20 cellular contexts compared by ENCODE assay signal in genomic region chr14:81521356-81521755, GRCh38. TPM values are rescaled to one million over a fixed set of nuclear protein-coding genes. Genes with fewer than 3 reads are reported as not detected.
A peak's percentile ranks its signal among the peaks of the same experiment; 100 is the strongest.
DNase-seq lines count a peak whose midpoint lies in the region; ATAC-seq and TF ChIP-seq lines count a peak whose summit lies in the region.
"Had no signal": no experiment of that assay in that cellular context is flagged by ENCODE, and none has a peak within 500 bp of the region (broad histone marks: within the 10 kb centered on the region; RNA-seq: fewer than 3 reads in every experiment).

No MANE protein-coding gene starts in this region.

- peaks cover 20 to 51% (median 27%) of the 10 kb centered on the region in 10 experiments for H3K4me1 ChIP-seq in BLaER1 treated with 17β-estradiol and CSF1 and Interleukin-3, amounts not matched to agents 10 nM and 100 nM
- peaks cover 45 to 46% of the 10 kb centered on the region in 2 experiments for H3K4me1 ChIP-seq in neutrophil (ENCODE audit: control insufficient read depth in 1 of 2, insufficient read depth in 1 of 2, low read depth in 1 of 2, low read length in 1 of 2)

- peak; percentile 55 for ATAC-seq in activated CD8-positive, alpha-beta T cell treated with anti-CD3 and anti-CD28 coated beads for 36 hours
- no peak for ATAC-seq in activated CD8-positive, alpha-beta T cell treated with anti-CD3 and anti-CD28 coated beads, Interleukin-2, amount 10 ng/mL, durations not matched to agents 7 days and 5 days
- no peak for ATAC-seq in T-helper 17 cell
- ATAC-seq: GM12878 had no signal

- no peaks in the 10 kb centered on the region for H3K27me3 Mint-ChIP-seq in activated CD8-positive, alpha-beta T cell treated with anti-CD3 and anti-CD28 coated beads for 36 hours
- no peaks in the 10 kb centered on the region for H3K27me3 Mint-ChIP-seq in activated CD8-positive, alpha-beta T cell treated with anti-CD3 and anti-CD28 coated beads, Interleukin-2, amount 10 ng/mL, durations not matched to agents 7 days and 5 days (ENCODE audit: low read depth)
- no peaks in the 10 kb centered on the region for H3K27me3 Mint-ChIP-seq in T-helper 17 cell

- H3K27ac Mint-ChIP-seq in activated CD8-positive, alpha-beta T cell treated with anti-CD3 and anti-CD28 coated beads for 36 hours, result peak overlapping the region; percentile 28
- no peak overlapping the region for H3K27ac Mint-ChIP-seq in activated CD8-positive, alpha-beta T cell treated with anti-CD3 and anti-CD28 coated beads, Interleukin-2, amount 10 ng/mL, durations not matched to agents 7 days and 5 days
- peak overlapping the region; percentile 74 for H3K27ac Mint-ChIP-seq in T-helper 17 cell
- H3K27ac Mint-ChIP-seq: H9, HFFc6 had no signal

- CTCF ChIA-PET in activated CD8-positive, alpha-beta T cell treated with anti-CD3 and anti-CD28 coated beads for 36 hours (lab: Charles Lee), result interaction anchor here (1.4 kb wide), 1 partner anchor 9 kb away, joined by 3 read pairs; no protein-coding TSS in a partner anchor
- CTCF ChIA-PET in activated CD8-positive, alpha-beta T cell treated with anti-CD3 and anti-CD28 coated beads, Interleukin-2, amount 10 ng/mL, durations not matched to agents 7 days and 5 days (lab: Charles Lee), result interaction anchor here (1.0 kb wide), 1 partner anchor 12 kb away, joined by 4 read pairs; the partner anchor contains the start of gene SEL1L

- no peaks in the 10 kb centered on the region for H3K9me3 ChIP-seq in BLaER1 treated with 17β-estradiol and CSF1 and Interleukin-3, amounts not matched to agents 10 nM and 100 nM (replicated peaks in 1 of 11)
- H3K9me3 ChIP-seq in T-helper 17 cell (ENCODE audit: control insufficient read depth, low read length, poor library complexity, severe bottlenecking) (no peaks in the 10 kb centered on the region), neutrophil (no peaks in the 10 kb centered on the region)

- intact Hi-C loops in activated CD8-positive, alpha-beta T cell treated with anti-CD3 and anti-CD28 coated beads for 36 hours (cut with micrococcal nuclease), result no loop called here

- H3K4me1 Mint-ChIP-seq in activated CD8-positive, alpha-beta T cell treated with anti-CD3 and anti-CD28 coated beads for 36 hours (ENCODE audit: low read depth), result peaks cover 40% of the 10 kb centered on the region
- H3K4me1 Mint-ChIP-seq in activated CD8-positive, alpha-beta T cell treated with anti-CD3 and anti-CD28 coated beads, Interleukin-2, amount 10 ng/mL, durations not matched to agents 7 days and 5 days (ENCODE audit: low read depth), result peaks cover 32% of the 10 kb centered on the region
- peaks cover 30% of the 10 kb centered on the region for H3K4me1 Mint-ChIP-seq in T-helper 17 cell

- no peaks in the 10 kb centered on the region for H3K27me3 ChIP-seq in BLaER1 treated with 17β-estradiol and CSF1 and Interleukin-3, amounts not matched to agents 10 nM and 100 nM
- no peaks in the 10 kb centered on the region for H3K27me3 ChIP-seq in neutrophil

- no peak overlapping the region for H3K4me3 ChIP-seq in BLaER1 treated with 17β-estradiol and CSF1 and Interleukin-3, amounts not matched to agents 10 nM and 100 nM
- H3K4me3 ChIP-seq in neutrophil (ENCODE audit: low read depth in 1 of 2, low read length in 1 of 2), result no peak overlapping the region
- H3K4me3 ChIP-seq: GM12878, GM23248 had no signal

- H3K36me3 ChIP-seq in BLaER1 treated with 17β-estradiol and CSF1 and Interleukin-3, amounts not matched to agents 10 nM and 100 nM, result peaks cover 60 to 92% (median 86%) of the 10 kb centered on the region in 11 experiments
- H3K36me3 ChIP-seq in neutrophil, result peaks cover 40% of the 10 kb centered on the region

- peaks cover 0 to 13% (median 0%) of the 10 kb centered on the region in 11 experiments; a peak in 2 of 22 replicates for H4K20me1 ChIP-seq in BLaER1 treated with 17β-estradiol and CSF1 and Interleukin-3, amounts not matched to agents 10 nM and 100 nM

- peak overlapping the region in 3 of 11 experiments; percentile 85 to 93 (median 90); a peak in 6 of 22 replicates for H3K27ac ChIP-seq in BLaER1 treated with 17β-estradiol and CSF1 and Interleukin-3, amounts not matched to agents 10 nM and 100 nM
- peak overlapping the region; percentile 87 for H3K27ac ChIP-seq in neutrophil
- H3K27ac ChIP-seq: GM23248 had no signal

- TF ChIP-seq CTCF in activated CD8-positive, alpha-beta T cell treated with anti-CD3 and anti-CD28 coated beads for 36 hours (IDR thresholded peaks at IDR 0.05), result no peak
- TF ChIP-seq CTCF in neutrophil (IDR thresholded peaks at IDR 0.05), result no peak

- H3K4me2 ChIP-seq in BLaER1 treated with 17β-estradiol and CSF1 and Interleukin-3, amounts not matched to agents 10 nM and 100 nM, result peak overlapping the region in 6 of 11 experiments; percentile 62 to 84 (median 78); a peak in 9 of 22 replicates

- H3K9me3 Mint-ChIP-seq in activated CD8-positive, alpha-beta T cell treated with anti-CD3 and anti-CD28 coated beads for 36 hours, result no peaks in the 10 kb centered on the region
- H3K9me3 Mint-ChIP-seq in activated CD8-positive, alpha-beta T cell treated with anti-CD3 and anti-CD28 coated beads, Interleukin-2, amount 10 ng/mL, durations not matched to agents 7 days and 5 days (ENCODE audit: insufficient read depth), result no peaks in the 10 kb centered on the region
- H3K9me3 Mint-ChIP-seq: H9, HFFc6 had no signal

- 0 out of 22 replicates have a peak overlapping the region, but pooled peaks of 1 of the 11 experiments have one; percentile 75 for H3K9ac ChIP-seq in BLaER1 treated with 17β-estradiol and CSF1 and Interleukin-3, amounts not matched to agents 10 nM and 100 nM
- H3K9ac ChIP-seq: GM23248 had no signal

- POLR2A ChIA-PET in activated CD8-positive, alpha-beta T cell treated with anti-CD3 and anti-CD28 coated beads for 36 hours (lab: Charles Lee), result no interaction called here
- POLR2A ChIA-PET in activated CD8-positive, alpha-beta T cell treated with anti-CD3 and anti-CD28 coated beads, Interleukin-2, amount 10 ng/mL, durations not matched to agents 7 days and 5 days (lab: Charles Lee), result no interaction called here

- DNase-seq in activated CD8-positive, alpha-beta T cell treated with anti-CD3 and anti-CD28 coated beads for 36 hours, result no peak
- DNase-seq in activated CD8-positive, alpha-beta T cell treated with anti-CD3 and anti-CD28 coated beads, Interleukin-2, amount 10 ng/mL, durations not matched to agents 7 days and 5 days, result no peak
- DNase-seq in T-helper 17 cell, result no peak
- DNase-seq in NCI-H2081 treated with DMSO at 0.1 percent for 48 hours (lab: John Stamatoyannopoulos, UW), result no peak
- DNase-seq in NK-92 treated with Interleukin-12 subunit alpha and Interleukin-12 subunit beta, amount 100 ng/mL, for 24 hours (lab: John Stamatoyannopoulos, UW), result no peak
- DNase-seq in dedifferentiated amniotic fluid mesenchymal stem cell (ENCODE audit: extremely low spot score), result no peak
- DNase-seq: COR-L47, DMS79 treated with DMSO at 0.1 percent for 48 hours, GM23248, H9, HFFc6, Kasumi-1, NCI-H1417, NCI-H1694 treated with DMSO at 0.1 percent for 48 hours, NCI-H446, NCI-H526, OCI-M1 had no signal

- H3K4me3 Mint-ChIP-seq in activated CD8-positive, alpha-beta T cell treated with anti-CD3 and anti-CD28 coated beads for 36 hours, result no peak overlapping the region
- no peak overlapping the region for H3K4me3 Mint-ChIP-seq in activated CD8-positive, alpha-beta T cell treated with anti-CD3 and anti-CD28 coated beads, Interleukin-2, amount 10 ng/mL, durations not matched to agents 7 days and 5 days
- H3K4me3 Mint-ChIP-seq in T-helper 17 cell, result no peak overlapping the region
- H3K4me3 Mint-ChIP-seq: H9, HFFc6 had no signal

- peaks cover 39% of the 10 kb centered on the region for H3K36me3 Mint-ChIP-seq in activated CD8-positive, alpha-beta T cell treated with anti-CD3 and anti-CD28 coated beads for 36 hours (ENCODE audit: low read depth)
- H3K36me3 Mint-ChIP-seq in activated CD8-positive, alpha-beta T cell treated with anti-CD3 and anti-CD28 coated beads, Interleukin-2, amount 10 ng/mL, durations not matched to agents 7 days and 5 days (ENCODE audit: low read depth), result peaks cover 60% of the 10 kb centered on the region
- H3K36me3 Mint-ChIP-seq in T-helper 17 cell (ENCODE audit: low read depth), result peaks cover 12% of the 10 kb centered on the region

RNA-seq across cellular contexts. Expression of gene SEL1L, which starts 12.3 kb away (rescaled TPM):
- 10 to 100 TPM; 46.4 to 55.4 TPM for total RNA-seq in activated CD8-positive, alpha-beta T cell treated with anti-CD3 and anti-CD28 coated beads for 36 hours
- 10 to 100 TPM; 48.9 to 51.3 TPM for total RNA-seq in activated CD8-positive, alpha-beta T cell treated with anti-CD3 and anti-CD28 coated beads, Interleukin-2, amount 10 ng/mL, durations not matched to agents 7 days and 5 days
- total RNA-seq in T-helper 17 cell, result 10 to 100 TPM; 44.2 to 61.1 TPM
